Comparison of ENCODE assay signal across 1 cellular context in genomic region chr13:51815848-51816247, GRCh38.
TF ChIP-seq lines count a peak whose summit lies in the region.

No MANE protein-coding gene starts in this region.

TF ChIP-seq in HepG2, 621 proteins besides CTCF, POLR2A, EP300 and RAD21:
- TF ChIP-seq AGO2 (optimal IDR thresholded peaks at IDR 0.05; ENCODE audit: low read depth, low read length), result no peak
- no peak for TF ChIP-seq ZNF296 (CRISPR knock-in tag; conservative IDR thresholded peaks at IDR 0.05)
- TF ChIP-seq ATF1 (CRISPR knock-in tag; IDR thresholded peaks at IDR 0.05), result no peak
TF ChIP-seq in HepG2: peak in this region for 0.
